1 cellular context compared by ENCODE assay signal in the genomic region with DNA sequence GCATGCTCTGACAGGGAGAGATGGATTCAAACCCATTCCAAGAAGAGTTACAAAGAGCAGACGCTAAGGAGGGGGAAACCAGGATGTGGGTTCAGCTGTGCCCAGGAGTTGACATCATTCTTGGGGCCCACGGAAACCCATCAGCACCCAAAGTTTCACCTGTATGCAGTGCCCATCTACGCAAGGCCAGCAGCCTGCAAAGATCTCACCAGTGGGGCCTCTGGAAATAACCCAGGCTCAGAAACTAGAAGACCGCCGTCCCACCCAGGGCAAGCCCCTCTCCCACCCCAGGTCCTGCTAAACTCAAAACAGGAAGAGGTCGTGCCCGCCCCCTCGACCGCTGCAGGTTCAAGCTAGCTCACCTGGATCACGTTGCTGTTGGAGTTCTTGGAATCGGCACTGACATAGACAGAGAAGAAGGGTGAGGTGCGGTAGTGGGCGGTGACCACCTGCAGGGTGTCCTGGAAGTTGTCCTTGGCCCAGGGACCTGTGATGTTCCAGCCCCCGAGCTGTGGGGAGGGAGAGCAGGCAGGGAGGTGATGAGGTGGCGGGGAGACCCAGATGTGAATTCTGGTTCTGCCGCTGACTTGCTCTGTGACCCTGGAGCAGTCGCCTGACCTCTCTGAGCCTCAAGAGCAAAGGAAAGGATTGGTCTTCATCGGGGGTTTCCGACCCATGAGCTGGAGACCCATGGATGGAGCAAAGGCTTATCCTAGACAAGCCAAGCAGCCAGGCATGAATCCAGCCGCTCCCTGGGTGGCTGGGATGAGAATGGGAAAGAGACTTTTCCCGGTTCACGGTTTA.
TF ChIP-seq lines count a peak whose summit lies in the region.

No MANE protein-coding gene starts in this region.

TF ChIP-seq in HepG2, 621 proteins besides CTCF, POLR2A, EP300 and RAD21:
- no peak for TF ChIP-seq MED8 (CRISPR knock-in tag; IDR thresholded peaks at IDR 0.05; ENCODE audit: insufficient replicate concordance)
- TF ChIP-seq SAFB2 (CRISPR knock-in tag; IDR thresholded peaks at IDR 0.05; ENCODE audit: borderline replicate concordance, low read depth) = no peak
- peak; percentile 96 for TF ChIP-seq ZNF768 (CRISPR knock-in tag; IDR thresholded peaks at IDR 0.05)
- no peak for TF ChIP-seq KLF11 (CRISPR knock-in tag; IDR thresholded peaks at IDR 0.05)
- TF ChIP-seq ZFP82 (CRISPR knock-in tag; IDR thresholded peaks at IDR 0.05; ENCODE audit: borderline replicate concordance) = no peak
